ENCODE assay signal across 2 cellular contexts in the genomic region with DNA sequence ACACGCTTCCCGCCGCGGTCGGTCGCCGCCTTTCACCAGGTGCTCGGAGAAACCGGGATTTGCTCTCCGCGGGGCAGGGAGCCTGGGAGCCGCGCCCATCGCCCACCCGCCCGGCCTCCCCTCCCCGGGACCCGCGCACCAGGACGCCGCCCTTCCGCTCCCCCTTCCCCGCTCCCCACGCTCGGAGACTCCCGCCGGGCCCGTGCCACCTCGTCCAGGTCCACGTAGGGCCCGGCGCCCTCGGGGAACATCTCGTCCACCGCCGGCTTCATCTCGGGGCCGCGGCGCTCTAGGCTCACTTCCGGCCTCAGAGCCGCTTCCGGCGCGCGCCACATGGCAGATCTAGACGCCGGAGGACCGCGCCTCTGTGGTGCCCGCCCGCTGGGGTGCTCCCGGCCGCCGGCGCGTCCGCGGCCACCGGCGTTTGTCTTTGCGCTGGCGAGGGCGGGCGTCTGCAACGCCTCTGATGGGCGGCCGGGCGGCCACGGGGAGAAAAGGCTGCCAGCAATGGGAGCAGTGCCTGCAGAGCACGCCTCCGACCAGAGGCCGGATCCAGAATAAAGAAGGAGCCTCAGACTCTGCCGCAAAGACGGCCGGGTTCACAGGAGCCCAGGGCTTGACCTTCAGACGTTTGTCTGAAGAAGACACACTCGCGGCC.
A peak's percentile ranks its signal among the peaks of the same experiment; 100 is the strongest.
TF ChIP-seq lines count a peak whose summit lies in the region.

Gene COPS9, minus strand, starts transcription at position 293 of the 658 bp plus-strand sequence. Its CDS starts 21 bp downstream, at position 272.

TF ChIP-seq in IMR-90, 13 proteins besides CTCF, POLR2A, EP300 and RAD21 (continued from another document):
- TF ChIP-seq ELK1 (IDR thresholded peaks at IDR 0.05; ENCODE audit: borderline replicate concordance, low read depth, low read length) (peak; percentile 65; the same call in 1 of the 2 replicates), MXI1 (IDR thresholded peaks at IDR 0.05; ENCODE audit: borderline replicate concordance, low read depth, low read length) (peak; percentile 75; the same call in 1 of the 2 replicates)

TF ChIP-seq in PFSK-1, 5 proteins besides CTCF, POLR2A, EP300 and RAD21 (continued from another document):
- TF ChIP-seq TAF1 (IDR thresholded peaks at IDR 0.05; ENCODE audit: borderline replicate concordance, insufficient read depth, low read length) (peak; percentile 64; the same call in 1 of the 2 replicates), SIN3A (IDR thresholded peaks at IDR 0.05; ENCODE audit: borderline replicate concordance, insufficient read depth, low read length) (peak; percentile 82; the same call in 1 of the 2 replicates), FOXP2 (optimal IDR thresholded peaks at IDR 0.05; ENCODE audit: borderline replicate concordance, extremely low read depth, extremely low read length, insufficient read depth) (peak; percentile 54), POLR2AphosphoS5 (IDR thresholded peaks at IDR 0.05; ENCODE audit: low read depth, low read length) (peak; percentile 75)
TF ChIP-seq in PFSK-1: peak in this region for 4.
